In genomic region chr5:155049569-155050383, GRCh38 we compare ENCODE assay signal across 10 cellular contexts. TPM values are rescaled to one million over a fixed set of nuclear protein-coding genes. Genes with fewer than 3 reads are reported as not detected.
A peak's percentile ranks its signal among the peaks of the same experiment; 100 is the strongest.
DNase-seq lines count a peak whose midpoint lies in the region; ATAC-seq and TF ChIP-seq lines count a peak whose summit lies in the region.
"Had no signal": no experiment of that assay in that cellular context is flagged by ENCODE, and none has a peak within 500 bp of the region (broad histone marks: within the 10 kb centered on the region; RNA-seq: fewer than 3 reads in every experiment).

No MANE protein-coding gene starts in this region.

- H3K9me3 ChIP-seq in ascending aorta, result no peaks in the 10 kb centered on the region

- no peak overlapping the region for H3K4me3 ChIP-seq in LNCaP clone FGC (ENCODE audit: low read depth, low read length)
- no peak overlapping the region for H3K4me3 ChIP-seq in ascending aorta

- no peak overlapping the region for H3K27ac ChIP-seq in ascending aorta

- intact Hi-C loops in ascending aorta (cut with DNase I), result no loop called here

- no peaks in the 10 kb centered on the region for H3K4me1 ChIP-seq in ascending aorta

- no peaks in the 10 kb centered on the region for H3K36me3 ChIP-seq in ascending aorta

- TF ChIP-seq CTCF in LNCaP clone FGC (IDR thresholded peaks at IDR 0.05; ENCODE audit: control insufficient read depth, extremely low read depth, insufficient read depth), result peak; percentile 54
- TF ChIP-seq CTCF in ascending aorta (IDR thresholded peaks at IDR 0.05), result no peak

- DNase-seq in NCI-H748 (lab: John Stamatoyannopoulos, UW; ENCODE audit: unreplicated experiment), result peak; percentile 11
- no peak for DNase-seq in NCI-H748 treated with DMSO at 0.1 percent for 48 hours (lab: John Stamatoyannopoulos, UW)
- no peak for DNase-seq in LNCaP clone FGC (ENCODE audit: low read depth)
- peak; percentile 41 for DNase-seq in dermis blood vessel endothelial cell
- peak; percentile 3 for DNase-seq in renal cortical epithelial cell (ENCODE audit: low read depth)
- no peak for DNase-seq in activated effector memory CD4-positive, alpha-beta T cell treated with Interleukin-2 at 50 U/mL for 16 hours
- DNase-seq in ascending aorta (ENCODE audit: low spot score in 2 of 2), result no peak
- DNase-seq: activated naive CD4-positive, alpha-beta T cell treated with Interleukin-2 at 50 U/mL for 16 hours; NCI-H2029 treated with DMSO at 0.1 percent for 48 hours had no signal

- no peak for ATAC-seq in HG03139 (IDR thresholded peaks at IDR 0.05; ENCODE audit: unreplicated experiment)

- no peaks in the 10 kb centered on the region for H3K27me3 ChIP-seq in ascending aorta

RNA-seq across cellular contexts. Expression of gene KIF4B, which starts 36.2 kb away (rescaled TPM):
- total RNA-seq in dermis blood vessel endothelial cell, result 0.17 and 0.42 TPM in 2 replicates
- total RNA-seq in renal cortical epithelial cell, result 0.05 TPM in 1 of 2 replicates, not detected in the other
- total RNA-seq in ascending aorta, result not detected

Comparison
In these comparisons a context has a peak if more than half of its experiments do, and no peak if none do; other contexts are left out.
1. DNase-seq: peak in NCI-H748 (single experiment), dermis blood vessel endothelial cell (single experiment) and renal cortical epithelial cell (single experiment); none in NCI-H748 treated with DMSO at 0.1 percent for 48 hours (single experiment), LNCaP clone FGC (single experiment), activated effector memory CD4-positive, alpha-beta T cell treated with Interleukin-2 at 50 U/mL for 16 hours (single experiment) and ascending aorta (0 of 2).